8 cellular contexts compared by ENCODE assay signal in the genomic region with DNA sequence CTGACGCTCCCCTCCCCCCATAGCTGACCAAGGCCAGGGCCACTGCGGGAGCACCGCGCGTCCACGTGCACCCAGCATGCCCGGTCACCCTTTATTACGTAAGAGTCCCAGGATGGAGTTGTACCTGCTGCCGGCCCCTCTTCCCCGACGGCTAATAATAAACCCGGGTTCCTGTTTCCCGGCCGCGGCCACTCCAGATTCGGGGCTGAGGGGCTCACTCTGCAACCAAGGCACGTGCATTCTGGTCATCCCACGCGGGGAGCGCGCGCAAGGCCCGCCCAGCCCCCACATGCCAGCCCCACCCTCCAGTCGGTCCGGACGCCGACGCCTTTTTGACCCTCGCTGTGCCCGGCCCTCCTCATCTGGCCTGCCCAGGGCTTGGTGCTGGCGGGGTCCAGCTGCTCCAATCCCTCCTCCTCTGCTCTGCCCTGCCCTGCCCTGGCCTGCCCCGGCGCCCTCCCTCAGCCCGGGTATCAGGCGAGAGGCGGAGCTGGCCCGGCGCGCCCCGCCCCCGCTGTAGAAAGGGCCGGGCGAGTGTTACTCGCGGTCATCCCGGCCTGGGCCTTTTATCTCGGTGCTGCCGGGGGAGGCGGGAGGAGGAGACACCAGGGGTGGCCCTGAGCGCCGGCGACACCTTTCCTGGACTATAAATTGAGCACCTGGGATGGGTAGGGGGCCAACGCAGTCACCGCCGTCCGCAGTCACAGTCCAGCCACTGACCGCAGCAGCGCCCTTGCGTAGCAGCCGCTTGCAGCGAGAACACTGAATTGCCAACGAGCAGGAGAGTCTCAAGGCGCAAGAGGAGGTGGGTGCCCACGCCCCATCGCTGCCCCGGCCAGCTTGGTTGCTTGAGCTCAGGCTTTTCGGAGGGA. TPM values are rescaled to one million over a fixed set of nuclear protein-coding genes. Genes with fewer than 3 reads are reported as not detected.
DNase-seq lines count a peak whose midpoint lies in the region; ATAC-seq, FAIRE-seq and TF ChIP-seq lines count a peak whose summit lies in the region.

No MANE protein-coding gene starts in this region.

- peak; percentile 83 for ATAC-seq in GM23338
- ATAC-seq in RWPE2 (ENCODE audit: low read depth) = peak; percentile 80

- no peaks in the 10 kb centered on the region for H4K20me1 ChIP-seq in GM23338 (replicated peaks; ENCODE audit: insufficient read depth)
- H4K20me1 ChIP-seq in neural progenitor cell (ENCODE audit: low read depth) = peaks cover 8% of the 10 kb centered on the region

- H3K79me2 ChIP-seq in GM23338 (replicated peaks; ENCODE audit: insufficient read depth) (peaks cover 52% of the 10 kb centered on the region), neural progenitor cell (ENCODE audit: low read depth) (peaks cover 52% of the 10 kb centered on the region)

- H3K9me2 ChIP-seq in GM23338 (ENCODE audit: insufficient read depth) = no peaks in the 10 kb centered on the region

- H2AFZ ChIP-seq in GM23338 = no peak overlapping the region
- no peak overlapping the region for H2AFZ ChIP-seq in neural progenitor cell (replicated peaks)

- H3K9me3 Mint-ChIP-seq in GM23338 (peaks cover 2% of the 10 kb centered on the region; the same call in 2 of the 3 replicates), neural progenitor cell (peaks cover 3% of the 10 kb centered on the region)

- H3K9me3 ChIP-seq in RWPE2 (ENCODE audit: severe bottlenecking) = no peaks in the 10 kb centered on the region
- no peaks in the 10 kb centered on the region for H3K9me3 ChIP-seq in neural progenitor cell (ENCODE audit: low read depth)
- H3K9me3 ChIP-seq in tibial nerve = no peaks in the 10 kb centered on the region

- H3K36me3 Mint-ChIP-seq in GM23338 (ENCODE audit: low read depth) (peaks cover 54% of the 10 kb centered on the region), neural progenitor cell (no peaks in the 10 kb centered on the region)

- H3K4me1 Mint-ChIP-seq in GM23338 = peaks cover 16% of the 10 kb centered on the region
- H3K4me1 Mint-ChIP-seq in neural progenitor cell = peaks cover 23% of the 10 kb centered on the region

- no peak for FAIRE-seq in frontal cortex (lab: Jason Lieb, UNC)

- H3K27me3 Mint-ChIP-seq in GM23338 (ENCODE audit: insufficient read depth, low read depth, poor library complexity) (peaks cover 21% of the 10 kb centered on the region), neural progenitor cell (ENCODE audit: insufficient read depth, low read depth) (peaks cover 4% of the 10 kb centered on the region)

- no peaks in the 10 kb centered on the region for H3K27me3 ChIP-seq in GM23338 (ENCODE audit: insufficient read depth)
- H3K27me3 ChIP-seq in RWPE2 (ENCODE audit: insufficient read depth, poor library complexity, severe bottlenecking) = no peaks in the 10 kb centered on the region
- no peaks in the 10 kb centered on the region for H3K27me3 ChIP-seq in neural progenitor cell
- H3K27me3 ChIP-seq in tibial nerve = no peaks in the 10 kb centered on the region

- TF ChIP-seq POLR2A in tibial nerve (IDR thresholded peaks at IDR 0.05) = peak; percentile 50 to 69

- H3K9ac ChIP-seq in neural progenitor cell = no peak overlapping the region

- TF ChIP-seq CTCF in GM23338 (conservative IDR thresholded peaks at IDR 0.05; ENCODE audit: low read depth in 2 of 2) (no peak), RWPE2 (IDR thresholded peaks at IDR 0.05; ENCODE audit: poor library complexity, severe bottlenecking) (no peak), neural progenitor cell (IDR thresholded peaks at IDR 0.05) (no peak), tibial nerve (IDR thresholded peaks at IDR 0.05) (peak in 1 of 5 experiments; percentile 8)

- H3K4me1 ChIP-seq in GM23338 (ENCODE audit: insufficient read depth) (peaks cover 14% of the 10 kb centered on the region), RWPE2 (ENCODE audit: insufficient read depth, poor library complexity, severe bottlenecking) (peaks cover 7% of the 10 kb centered on the region), neural progenitor cell (peaks cover 12% of the 10 kb centered on the region), tibial nerve (peaks cover 0 to 38% (median 0%) of the 10 kb centered on the region in 4 donors)

- H3K27ac Mint-ChIP-seq in GM23338 (peak overlapping the region; percentile 99), neural progenitor cell (peak overlapping the region; percentile 79)

- 2 to 47% methylated on average over 9 to 52 of the region's 67 CpGs for WGBS in tibial nerve, 2 donors

- TF ChIP-seq EP300 in tibial nerve (IDR thresholded peaks at IDR 0.05) = peak in 1 of 2 donors; percentile 77

- H3K27ac ChIP-seq in GM23338 (ENCODE audit: low read depth) = peak overlapping the region; percentile 98
- peak overlapping the region; percentile 85 for H3K27ac ChIP-seq in RWPE2 (ENCODE audit: poor library complexity, severe bottlenecking)
- H3K27ac ChIP-seq in neural progenitor cell = peak overlapping the region; percentile 51
- peak overlapping the region; percentile 60 to 95 (median 92) for H3K27ac ChIP-seq in tibial nerve

- DNase-seq in ELF-1 (ENCODE audit: low read depth, low spot score) (peak; percentile 97), GM23338 (ENCODE audit: low spot score) (peak; percentile 87), Kasumi-1 (lab: John Stamatoyannopoulos, UW) (peak; percentile 76 to 81), RWPE2 (ENCODE audit: low spot score) (peak; percentile 86), frontal cortex (ENCODE audit: low spot score in 2 of 2) (peak; percentile 66 to 77), neural progenitor cell (ENCODE audit: low spot score) (peak; percentile 89), tibial nerve (ENCODE audit: low spot score in 2 of 2) (peak; percentile 67 to 68)
- DNase-seq in activated naive CD4-positive, alpha-beta T cell (lab: John Stamatoyannopoulos, UW) = peak; percentile 12 to 42 (median 28)

- H3F3A ChIP-seq in GM23338 (replicated peaks; ENCODE audit: low read depth) (no peaks in the 10 kb centered on the region), neural progenitor cell (ENCODE audit: low read depth) (peaks cover 22% of the 10 kb centered on the region)

- H3K36me3 ChIP-seq in GM23338 (ENCODE audit: insufficient read depth) (peaks cover 6% of the 10 kb centered on the region; the same call in 1 of the 2 replicates), RWPE2 (ENCODE audit: low read depth) (peaks cover 26% of the 10 kb centered on the region), neural progenitor cell (no peaks in the 10 kb centered on the region), tibial nerve (peaks cover 0 to 4% (median 0%) of the 10 kb centered on the region in 3 donors)

- H3K4me3 ChIP-seq in GM23338 (peak overlapping the region; percentile 72), RWPE2 (ENCODE audit: severe bottlenecking) (peak overlapping the region; percentile 75), neural progenitor cell (peak overlapping the region; percentile 72), tibial nerve (peak overlapping the region; percentile 42 to 71 (median 61))

- H3K4me3 Mint-ChIP-seq in GM23338 = peak overlapping the region; percentile 100
- H3K4me3 Mint-ChIP-seq in neural progenitor cell = peak overlapping the region; percentile 97

- H3K4me2 ChIP-seq in GM23338 = peak overlapping the region; percentile 81
- H3K4me2 ChIP-seq in neural progenitor cell = peak overlapping the region; percentile 86

TF ChIP-seq in GM23338, 12 proteins besides CTCF, POLR2A, EP300 and RAD21:
- TF ChIP-seq JUNB (IDR thresholded peaks at IDR 0.05; ENCODE audit: unreplicated experiment) (no peak), CREB1 (CRISPR knock-in tag; IDR thresholded peaks at IDR 0.05; ENCODE audit: low read depth) (peak; percentile 62; the same call in 1 of the 2 replicates), POLR2AphosphoS5 (IDR thresholded peaks at IDR 0.05; ENCODE audit: low read depth) (peak; percentile 82)

RNA-seq across cellular contexts. Expression of a gene that starts 2.6 kb away (rescaled TPM):
- total RNA-seq in GM23338 (2014; rRNA removed; shearing (Covaris generic)) = 155 and 161 TPM in 2 replicates
- 26.1 and 28.5 TPM in 2 replicates for polyA plus RNA-seq in GM23338 (2016; fragmentation: Nextera tagmentation; extraction: Ambion mirVana)
- total RNA-seq in frontal cortex (22.4 TPM), neural progenitor cell (ENCODE audit: low replicate concordance) (25.2 and 42.3 TPM in 2 replicates), tibial nerve (100 to 1,000 TPM in 2 of 4 donors, 10 to 100 TPM in 2; 67.5 to 153 (median 97.1) TPM)

Comparison
In these comparisons a context has a peak if more than half of its experiments do, and no peak if none do; other contexts are left out.
1. Peak in every context shown above with its lines: DNase-seq, ATAC-seq, H3K4me3 ChIP-seq and H3K27ac ChIP-seq.
2. DNase-seq: peak in every context shown above with its lines; median percentile 97 in ELF-1; 89 in neural progenitor cell; 87 in GM23338; 86 in RWPE2; 78 in Kasumi-1; 72 in frontal cortex; 68 in tibial nerve; 28 in activated naive CD4-positive, alpha-beta T cell.